In the genomic region with DNA sequence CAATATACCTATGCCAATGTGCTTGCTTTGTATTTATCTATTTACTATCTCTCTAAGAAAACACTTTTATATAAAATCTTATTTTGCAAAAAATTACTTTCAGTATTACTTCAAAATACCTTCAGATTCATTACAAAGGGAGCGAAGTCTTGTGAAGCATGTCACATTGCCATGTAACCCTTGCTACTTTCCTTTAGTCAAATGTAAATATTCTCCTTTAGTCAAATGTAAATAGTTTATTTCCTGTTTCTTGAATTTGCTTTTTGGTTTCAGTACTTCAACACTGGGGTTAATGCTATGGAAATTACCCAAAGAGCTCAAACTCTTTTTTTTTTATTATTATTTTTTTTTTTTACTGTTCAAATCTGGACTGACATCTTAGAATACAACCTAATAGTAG, we compare ENCODE assay signal across 1 cellular context.
TF ChIP-seq lines count a peak whose summit lies in the region.

No MANE protein-coding gene starts in this region.

TF ChIP-seq in GM23338, 12 proteins besides CTCF, POLR2A, EP300 and RAD21 (continued from another document):
- TF ChIP-seq, protein P1, sequence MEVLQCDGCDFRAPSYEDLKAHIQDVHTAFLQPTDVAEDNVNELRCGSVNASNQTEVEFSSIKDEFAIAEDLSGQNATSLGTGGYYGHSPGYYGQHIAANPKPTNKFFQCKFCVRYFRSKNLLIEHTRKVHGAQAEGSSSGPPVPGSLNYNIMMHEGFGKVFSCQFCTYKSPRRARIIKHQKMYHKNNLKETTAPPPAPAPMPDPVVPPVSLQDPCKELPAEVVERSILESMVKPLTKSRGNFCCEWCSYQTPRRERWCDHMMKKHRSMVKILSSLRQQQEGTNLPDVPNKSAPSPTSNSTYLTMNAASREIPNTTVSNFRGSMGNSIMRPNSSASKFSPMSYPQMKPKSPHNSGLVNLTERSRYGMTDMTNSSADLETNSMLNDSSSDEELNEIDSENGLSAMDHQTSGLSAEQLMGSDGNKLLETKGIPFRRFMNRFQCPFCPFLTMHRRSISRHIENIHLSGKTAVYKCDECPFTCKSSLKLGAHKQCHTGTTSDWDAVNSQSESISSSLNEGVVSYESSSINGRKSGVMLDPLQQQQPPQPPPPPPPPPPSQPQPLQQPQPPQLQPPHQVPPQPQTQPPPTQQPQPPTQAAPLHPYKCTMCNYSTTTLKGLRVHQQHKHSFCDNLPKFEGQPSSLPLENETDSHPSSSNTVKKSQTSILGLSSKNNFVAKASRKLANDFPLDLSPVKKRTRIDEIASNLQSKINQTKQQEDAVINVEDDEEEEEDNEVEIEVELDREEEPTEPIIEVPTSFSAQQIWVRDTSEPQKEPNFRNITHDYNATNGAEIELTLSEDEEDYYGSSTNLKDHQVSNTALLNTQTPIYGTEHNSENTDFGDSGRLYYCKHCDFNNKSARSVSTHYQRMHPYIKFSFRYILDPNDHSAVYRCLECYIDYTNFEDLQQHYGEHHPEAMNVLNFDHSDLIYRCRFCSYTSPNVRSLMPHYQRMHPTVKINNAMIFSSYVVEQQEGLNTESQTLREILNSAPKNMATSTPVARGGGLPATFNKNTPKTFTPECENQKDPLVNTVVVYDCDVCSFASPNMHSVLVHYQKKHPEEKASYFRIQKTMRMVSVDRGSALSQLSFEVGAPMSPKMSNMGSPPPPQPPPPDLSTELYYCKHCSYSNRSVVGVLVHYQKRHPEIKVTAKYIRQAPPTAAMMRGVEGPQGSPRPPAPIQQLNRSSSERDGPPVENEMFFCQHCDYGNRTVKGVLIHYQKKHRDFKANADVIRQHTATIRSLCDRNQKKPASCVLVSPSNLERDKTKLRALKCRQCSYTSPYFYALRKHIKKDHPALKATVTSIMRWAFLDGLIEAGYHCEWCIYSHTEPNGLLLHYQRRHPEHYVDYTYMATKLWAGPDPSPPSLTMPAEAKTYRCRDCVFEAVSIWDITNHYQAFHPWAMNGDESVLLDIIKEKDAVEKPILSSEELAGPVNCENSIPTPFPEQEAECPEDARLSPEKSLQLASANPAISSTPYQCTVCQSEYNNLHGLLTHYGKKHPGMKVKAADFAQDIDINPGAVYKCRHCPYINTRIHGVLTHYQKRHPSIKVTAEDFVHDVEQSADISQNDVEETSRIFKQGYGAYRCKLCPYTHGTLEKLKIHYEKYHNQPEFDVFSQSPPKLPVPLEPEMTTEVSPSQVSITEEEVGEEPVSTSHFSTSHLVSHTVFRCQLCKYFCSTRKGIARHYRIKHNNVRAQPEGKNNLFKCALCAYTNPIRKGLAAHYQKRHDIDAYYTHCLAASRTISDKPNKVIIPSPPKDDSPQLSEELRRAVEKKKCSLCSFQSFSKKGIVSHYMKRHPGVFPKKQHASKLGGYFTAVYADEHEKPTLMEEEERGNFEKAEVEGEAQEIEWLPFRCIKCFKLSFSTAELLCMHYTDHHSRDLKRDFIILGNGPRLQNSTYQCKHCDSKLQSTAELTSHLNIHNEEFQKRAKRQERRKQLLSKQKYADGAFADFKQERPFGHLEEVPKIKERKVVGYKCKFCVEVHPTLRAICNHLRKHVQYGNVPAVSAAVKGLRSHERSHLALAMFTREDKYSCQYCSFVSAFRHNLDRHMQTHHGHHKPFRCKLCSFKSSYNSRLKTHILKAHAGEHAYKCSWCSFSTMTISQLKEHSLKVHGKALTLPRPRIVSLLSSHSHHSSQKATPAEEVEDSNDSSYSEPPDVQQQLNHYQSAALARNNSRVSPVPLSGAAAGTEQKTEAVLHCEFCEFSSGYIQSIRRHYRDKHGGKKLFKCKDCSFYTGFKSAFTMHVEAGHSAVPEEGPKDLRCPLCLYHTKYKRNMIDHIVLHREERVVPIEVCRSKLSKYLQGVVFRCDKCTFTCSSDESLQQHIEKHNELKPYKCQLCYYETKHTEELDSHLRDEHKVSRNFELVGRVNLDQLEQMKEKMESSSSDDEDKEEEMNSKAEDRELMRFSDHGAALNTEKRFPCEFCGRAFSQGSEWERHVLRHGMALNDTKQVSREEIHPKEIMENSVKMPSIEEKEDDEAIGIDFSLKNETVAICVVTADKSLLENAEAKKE (CRISPR knock-in tag; IDR thresholded peaks at IDR 0.05): no peak
